8 cellular contexts compared by ENCODE assay signal in genomic region chr20:32358883-32359632, GRCh38. TPM values are rescaled to one million over a fixed set of nuclear protein-coding genes. Genes with fewer than 3 reads are reported as not detected.
DNase-seq lines count a peak whose midpoint lies in the region; ATAC-seq and TF ChIP-seq lines count a peak whose summit lies in the region.

No MANE protein-coding gene starts in this region.

- H3K27me3 ChIP-seq in H7 (ENCODE audit: control insufficient read depth, insufficient read depth, low read length) (peaks cover 21% of the 10 kb centered on the region), lower lobe of right lung (ENCODE audit: low read depth) (no peaks in the 10 kb centered on the region)

- H3K4me1 ChIP-seq in lower lobe of right lung: peaks cover 53% of the 10 kb centered on the region

- H3K36me3 ChIP-seq in H7 (replicated peaks; ENCODE audit: control insufficient read depth, insufficient read depth, low read length) (no peaks in the 10 kb centered on the region), lower lobe of right lung (no peaks in the 10 kb centered on the region)

- no peaks in the 10 kb centered on the region for H3K9me3 Mint-ChIP-seq in activated CD4-positive, alpha-beta memory T cell treated with anti-CD3 and anti-CD28 coated beads, Interleukin-2, amount 10 ng/mL, durations not matched to agents 7 days and 5 days

- intact Hi-C loops in lower lobe of right lung (cut with DNase I): no loop called here

- H3K27me3 Mint-ChIP-seq in activated CD4-positive, alpha-beta memory T cell treated with anti-CD3 and anti-CD28 coated beads, Interleukin-2, amount 10 ng/mL, durations not matched to agents 7 days and 5 days: no peaks in the 10 kb centered on the region

- no peaks in the 10 kb centered on the region for H3K9me3 ChIP-seq in lower lobe of right lung

- peaks cover 78% of the 10 kb centered on the region for H3K4me1 Mint-ChIP-seq in activated CD4-positive, alpha-beta memory T cell treated with anti-CD3 and anti-CD28 coated beads, Interleukin-2, amount 10 ng/mL, durations not matched to agents 7 days and 5 days

- peak overlapping the region; percentile 71 for H3K4me3 ChIP-seq in H7 (ENCODE audit: insufficient read depth, low read depth, low read length)
- H3K4me3 ChIP-seq in lower lobe of right lung: peak overlapping the region; percentile 83

- peak overlapping the region; percentile 97 for H3K27ac ChIP-seq in lower lobe of right lung

- peak overlapping the region; percentile 90 for H3K4me3 Mint-ChIP-seq in activated CD4-positive, alpha-beta memory T cell treated with anti-CD3 and anti-CD28 coated beads, Interleukin-2, amount 10 ng/mL, durations not matched to agents 7 days and 5 days

- DNase-seq in COLO829 (ENCODE audit: low spot score): peak; percentile 69
- DNase-seq in H7: peak; percentile 95
- peak; percentile 30 to 78 for DNase-seq in NCI-H446 (lab: John Stamatoyannopoulos, UW)
- peak; percentile 81 for DNase-seq in activated CD4-positive, alpha-beta memory T cell treated with anti-CD3 and anti-CD28 coated beads, Interleukin-2, amount 10 ng/mL, durations not matched to agents 7 days and 5 days
- DNase-seq in ecto neural progenitor cell (ENCODE audit: low spot score): peak; percentile 87
- DNase-seq in lower lobe of right lung: peak; percentile 81
- DNase-seq in stimulated activated CD4-positive, alpha-beta T cell treated with anti-CD3 and anti-CD28 coated beads, TNF-alpha, amount 100 ng/mL, for 4 hours (ENCODE audit: low read depth in 3 of 3): peak; percentile 64 to 72 (median 69)

- CTCF ChIA-PET in activated CD4-positive, alpha-beta memory T cell treated with anti-CD3 and anti-CD28 coated beads, Interleukin-2, amount 10 ng/mL, durations not matched to agents 7 days and 5 days (lab: Charles Lee): interaction anchor here (0.9 to 1.8 kb wide), 4 partner anchors 21 to 156 kb away, joined by 3 to 5 read pairs (median 4); no protein-coding TSS in a partner anchor

- H3K27ac Mint-ChIP-seq in activated CD4-positive, alpha-beta memory T cell treated with anti-CD3 and anti-CD28 coated beads, Interleukin-2, amount 10 ng/mL, durations not matched to agents 7 days and 5 days: peak overlapping the region; percentile 90

- no peak for TF ChIP-seq CTCF in lower lobe of right lung (IDR thresholded peaks at IDR 0.05)

- POLR2A ChIA-PET in activated CD4-positive, alpha-beta memory T cell treated with anti-CD3 and anti-CD28 coated beads, Interleukin-2, amount 10 ng/mL, durations not matched to agents 7 days and 5 days (lab: Charles Lee): interaction anchor here (0.6 to 8.8 kb wide), 32 partner anchors 8 to 384 kb away, joined by 3 to 71 read pairs (median 4); partner anchors contain the start of genes COMMD7, KIF3B and PLAGL2

- ATAC-seq in lower lobe of right lung: peak; percentile 56 to 72
- ATAC-seq in HG02973 (IDR thresholded peaks at IDR 0.05; ENCODE audit: unreplicated experiment): no peak

- peaks cover 24% of the 10 kb centered on the region for H3K36me3 Mint-ChIP-seq in activated CD4-positive, alpha-beta memory T cell treated with anti-CD3 and anti-CD28 coated beads, Interleukin-2, amount 10 ng/mL, durations not matched to agents 7 days and 5 days (ENCODE audit: low read depth)

RNA-seq across cellular contexts. Expression of gene ASXL1, which starts 0.9 kb away (rescaled TPM):
- 12.5 and 14.3 TPM in 2 replicates for total RNA-seq in H7 (2014; rRNA removed; shearing (Covaris generic))
- 100 to 1,000 TPM; 113 to 118 TPM for total RNA-seq in activated CD4-positive, alpha-beta memory T cell treated with anti-CD3 and anti-CD28 coated beads, Interleukin-2, amount 10 ng/mL, durations not matched to agents 7 days and 5 days
- total RNA-seq in lower lobe of right lung: 71.9 TPM
